In the genomic region with DNA sequence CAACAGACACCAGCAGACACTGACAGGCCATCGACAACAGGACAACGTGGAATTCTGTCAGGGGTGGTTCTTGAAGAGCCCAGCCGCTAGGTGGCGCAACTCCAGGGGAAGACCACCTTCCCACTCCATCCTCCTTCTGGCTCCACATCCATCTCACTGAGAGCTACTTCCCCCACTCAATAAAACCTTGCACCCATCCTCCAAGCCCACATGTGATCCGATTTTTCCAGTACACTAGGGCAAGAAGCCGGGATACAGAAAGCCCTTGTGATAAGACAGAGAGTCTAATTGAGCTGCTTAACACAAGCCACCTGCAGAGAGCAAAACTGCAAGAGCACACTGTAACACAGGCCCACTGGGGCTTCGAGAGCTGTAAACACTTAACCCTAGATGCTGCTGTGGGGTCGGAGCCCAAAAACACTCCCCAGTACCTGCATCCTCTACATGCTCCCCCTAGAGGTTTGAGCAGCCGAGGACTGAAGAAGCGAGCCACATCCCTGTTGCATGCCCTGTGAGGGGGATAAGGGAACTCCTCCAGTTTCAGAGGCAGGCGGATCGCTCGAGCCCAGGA, we compare ENCODE assay signal across 8 cellular contexts. TPM values are rescaled to one million over a fixed set of nuclear protein-coding genes. Genes with fewer than 3 reads are reported as not detected.
A peak's percentile ranks its signal among the peaks of the same experiment; 100 is the strongest.
DNase-seq lines count a peak whose midpoint lies in the region; TF ChIP-seq lines count a peak whose summit lies in the region.

No MANE protein-coding gene starts in this region.

- no peak overlapping the region for H2BK5ac ChIP-seq in mesendoderm (ENCODE audit: low read length)

- no peak overlapping the region for H3K4ac ChIP-seq in mesendoderm (ENCODE audit: low read depth, low read length)

- no peak overlapping the region for H3K56ac ChIP-seq in mesendoderm (ENCODE audit: low read length)

- H3K36me3 ChIP-seq in A673 (ENCODE audit: insufficient read depth, low read length, poor library complexity, severe bottlenecking), result no peaks in the 10 kb centered on the region
- H3K36me3 ChIP-seq in mesendoderm (ENCODE audit: control insufficient read depth, insufficient read depth, low read length), result no peaks in the 10 kb centered on the region

- H3K27ac ChIP-seq in A673 (ENCODE audit: low read depth, low read length, poor library complexity, severe bottlenecking), result no peak overlapping the region
- no peak overlapping the region for H3K27ac ChIP-seq in mesendoderm (ENCODE audit: low read depth, low read length)

- intact Hi-C loops in A673 (cut with micrococcal nuclease; ENCODE audit: unreplicated experiment), result no loop called here

- H3K4me1 Mint-ChIP-seq in activated CD4-positive, alpha-beta T cell treated with anti-CD3 and anti-CD28 coated beads, Interleukin-2, amount 10 ng/mL, durations not matched to agents 7 days and 5 days, result no peaks in the 10 kb centered on the region
- H3K4me1 Mint-ChIP-seq in type B pancreatic cell (ENCODE audit: unreplicated experiment), result no peaks in the 10 kb centered on the region

- H3K79me1 ChIP-seq in mesendoderm (ENCODE audit: low read length), result no peaks in the 10 kb centered on the region

- no peak overlapping the region for H3K4me3 Mint-ChIP-seq in activated CD4-positive, alpha-beta T cell treated with anti-CD3 and anti-CD28 coated beads, Interleukin-2, amount 10 ng/mL, durations not matched to agents 7 days and 5 days
- H3K4me3 Mint-ChIP-seq in type B pancreatic cell, result no peak overlapping the region

- H3K9ac ChIP-seq in mesendoderm (ENCODE audit: low read length), result no peak overlapping the region

- no peaks in the 10 kb centered on the region for H3K9me3 Mint-ChIP-seq in activated CD4-positive, alpha-beta T cell treated with anti-CD3 and anti-CD28 coated beads, Interleukin-2, amount 10 ng/mL, durations not matched to agents 7 days and 5 days
- no peaks in the 10 kb centered on the region for H3K9me3 Mint-ChIP-seq in type B pancreatic cell

- H3K4me1 ChIP-seq in A673 (ENCODE audit: insufficient read depth, low read length, poor library complexity, severe bottlenecking) (no peaks in the 10 kb centered on the region), mesendoderm (ENCODE audit: control insufficient read depth, low read depth, low read length) (no peaks in the 10 kb centered on the region)

- no peak overlapping the region for H4K5ac ChIP-seq in mesendoderm (ENCODE audit: low read length)

- H3K36me3 Mint-ChIP-seq in activated CD4-positive, alpha-beta T cell treated with anti-CD3 and anti-CD28 coated beads, Interleukin-2, amount 10 ng/mL, durations not matched to agents 7 days and 5 days (ENCODE audit: low read depth), result no peaks in the 10 kb centered on the region
- no peaks in the 10 kb centered on the region for H3K36me3 Mint-ChIP-seq in type B pancreatic cell

- POLR2A ChIA-PET in A673 (lab: Charles Lee; ENCODE audit: low non-redundant PET), result no interaction called here
- POLR2A ChIA-PET in activated CD4-positive, alpha-beta T cell treated with anti-CD3 and anti-CD28 coated beads, Interleukin-2, amount 10 ng/mL, durations not matched to agents 7 days and 5 days (lab: Charles Lee), result no interaction called here

- no peaks in the 10 kb centered on the region for H3K9me3 ChIP-seq in A673 (ENCODE audit: low read depth, low read length, poor library complexity, severe bottlenecking)

- H3K23ac ChIP-seq in mesendoderm (ENCODE audit: low read length), result no peak overlapping the region

- H3K79me2 ChIP-seq in mesendoderm (ENCODE audit: control insufficient read depth, insufficient read depth, low read length), result no peaks in the 10 kb centered on the region

- no peak overlapping the region for H3K18ac ChIP-seq in mesendoderm (ENCODE audit: low read length)

- peak; percentile 96 for TF ChIP-seq CTCF in A673 (conservative IDR thresholded peaks at IDR 0.05; ENCODE audit: low read depth, low read length)
- TF ChIP-seq CTCF in LNCaP clone FGC (IDR thresholded peaks at IDR 0.05; ENCODE audit: control insufficient read depth, extremely low read depth, insufficient read depth), result peak; percentile 44
- TF ChIP-seq CTCF in type B pancreatic cell (conservative IDR thresholded peaks at IDR 0.05), result peak; percentile 76

- H2BK120ac ChIP-seq in mesendoderm (ENCODE audit: low read depth, low read length), result no peak overlapping the region

- no peak overlapping the region for H2BK15ac ChIP-seq in mesendoderm (replicated peaks; ENCODE audit: low read depth)

- peaks cover 6% of the 10 kb centered on the region for H3K27me3 Mint-ChIP-seq in activated CD4-positive, alpha-beta T cell treated with anti-CD3 and anti-CD28 coated beads, Interleukin-2, amount 10 ng/mL, durations not matched to agents 7 days and 5 days
- H3K27me3 Mint-ChIP-seq in type B pancreatic cell, result peaks cover 3% of the 10 kb centered on the region

- BruUV-seq in A673 (replicated peaks; lab: Mats Ljungman, UMichigan), result no TSS peak

- H3K27ac Mint-ChIP-seq in activated CD4-positive, alpha-beta T cell treated with anti-CD3 and anti-CD28 coated beads, Interleukin-2, amount 10 ng/mL, durations not matched to agents 7 days and 5 days, result no peak overlapping the region
- H3K27ac Mint-ChIP-seq in type B pancreatic cell, result no peak overlapping the region

- WGBS in mesendoderm (ENCODE audit: extremely low coverage, insufficient coverage, low lambda C conversion rate), result no CpG with 5 or more reads among the region's 13 CpGs

- H3K4me2 ChIP-seq in mesendoderm (ENCODE audit: low read length), result no peak overlapping the region

- CTCF ChIA-PET in A673 (lab: Charles Lee), result interaction anchor here (0.5 to 1.0 kb wide), 3 partner anchors 83 to 349 kb away, joined by 3 to 5 read pairs (median 3); no protein-coding TSS in a partner anchor
- CTCF ChIA-PET in activated CD4-positive, alpha-beta T cell treated with anti-CD3 and anti-CD28 coated beads, Interleukin-2, amount 10 ng/mL, durations not matched to agents 7 days and 5 days (lab: Charles Lee), result interaction anchor here (0.7 kb wide), 1 partner anchor 10 kb away, joined by 3 read pairs; no protein-coding TSS in a partner anchor

- in situ Hi-C loops in G401 (cut with HindIII; ENCODE audit: low sequenced_read_pairs), result no loop called here

- no peak overlapping the region for H3K4me3 ChIP-seq in A673 (ENCODE audit: low read depth, low read length, poor library complexity, severe bottlenecking)
- H3K4me3 ChIP-seq in LNCaP clone FGC (ENCODE audit: low read depth, low read length), result no peak overlapping the region
- no peak overlapping the region for H3K4me3 ChIP-seq in mesendoderm (ENCODE audit: low read length)

- DNase-seq in A673 (ENCODE audit: low spot score) (peak; percentile 77), G401 (ENCODE audit: low spot score) (peak; percentile 14), LNCaP clone FGC (ENCODE audit: low read depth) (no peak), glomerular visceral epithelial cell (ENCODE audit: extremely low spot score) (peak; percentile 37), type B pancreatic cell (ENCODE audit: extremely low spot score, unreplicated experiment) (no peak), mesendoderm (no peak), hippocampal formation (lab: John Stamatoyannopoulos, UW) (no peak)
- peak; percentile 24 for DNase-seq in activated CD4-positive, alpha-beta T cell treated with anti-CD3 and anti-CD28 coated beads, Interleukin-2, amount 10 ng/mL, durations not matched to agents 7 days and 5 days

- no peak overlapping the region for H2AK5ac ChIP-seq in mesendoderm (ENCODE audit: low read length)

- H4K8ac ChIP-seq in mesendoderm (ENCODE audit: low read depth, low read length), result no peak overlapping the region

- no peaks in the 10 kb centered on the region for H3K27me3 ChIP-seq in A673 (replicated peaks; ENCODE audit: insufficient read depth, low read depth, low read length, poor library complexity)
- H3K27me3 ChIP-seq in mesendoderm (ENCODE audit: insufficient read depth, low read length, poor library complexity), result no peaks in the 10 kb centered on the region

RNA-seq across cellular contexts. Expression of a gene that starts 11.5 kb away (rescaled TPM):
- total RNA-seq in A673 (2021), result 16.3 and 17.2 TPM in 2 replicates
- 6.1 and 10.0 TPM in 2 replicates for total RNA-seq in G401 (2014; rRNA removed; shearing (Covaris generic))
- total RNA-seq in activated CD4-positive, alpha-beta T cell treated with anti-CD3 and anti-CD28 coated beads, Interleukin-2, amount 10 ng/mL, durations not matched to agents 7 days and 5 days, result under 1 TPM in 1 of 2 experiments, not detected in 1; 0.15 TPM
- 2.7 and 3.4 TPM in 2 replicates for total RNA-seq in type B pancreatic cell (ENCODE audit: low replicate concordance)
- polyA plus RNA-seq in mesendoderm (2013, experiment 1 of 2), result 4.9 TPM
- polyA plus RNA-seq in mesendoderm (2013, experiment 2 of 2), result 4.8 TPM

RNA-seq across cellular contexts. Expression of a gene that starts 58.2 kb away (rescaled TPM):
- total RNA-seq in A673 (2021) (80.8 and 95.4 TPM in 2 replicates), type B pancreatic cell (ENCODE audit: low replicate concordance) (9.5 and 22.0 TPM in 2 replicates)
- 67.8 and 105 TPM in 2 replicates for total RNA-seq in G401 (2014; rRNA removed; shearing (Covaris generic))
- 1 to 10 TPM; 7.7 to 7.8 TPM for total RNA-seq in activated CD4-positive, alpha-beta T cell treated with anti-CD3 and anti-CD28 coated beads, Interleukin-2, amount 10 ng/mL, durations not matched to agents 7 days and 5 days
- 14.8 TPM for polyA plus RNA-seq in mesendoderm (2013, experiment 1 of 2)
- 14.8 TPM for polyA plus RNA-seq in mesendoderm (2013, experiment 2 of 2)

Comparison
In these comparisons a context has a peak if more than half of its experiments do, and no peak if none do; other contexts are left out.
1. DNase-seq: peak in A673 (single experiment), G401 (single experiment), activated CD4-positive, alpha-beta T cell treated with anti-CD3 and anti-CD28 coated beads, Interleukin-2, amount 10 ng/mL, durations not matched to agents 7 days and 5 days (single experiment) and glomerular visceral epithelial cell (single experiment); none in LNCaP clone FGC (single experiment), type B pancreatic cell (single experiment), mesendoderm (single experiment) and hippocampal formation (0 of 2).
2. CTCF ChIP-seq: peak in every context shown above with its lines; median percentile 96 in A673; 76 in type B pancreatic cell; 44 in LNCaP clone FGC.